ENCODE assay signal across 21 cellular contexts in the genomic region with DNA sequence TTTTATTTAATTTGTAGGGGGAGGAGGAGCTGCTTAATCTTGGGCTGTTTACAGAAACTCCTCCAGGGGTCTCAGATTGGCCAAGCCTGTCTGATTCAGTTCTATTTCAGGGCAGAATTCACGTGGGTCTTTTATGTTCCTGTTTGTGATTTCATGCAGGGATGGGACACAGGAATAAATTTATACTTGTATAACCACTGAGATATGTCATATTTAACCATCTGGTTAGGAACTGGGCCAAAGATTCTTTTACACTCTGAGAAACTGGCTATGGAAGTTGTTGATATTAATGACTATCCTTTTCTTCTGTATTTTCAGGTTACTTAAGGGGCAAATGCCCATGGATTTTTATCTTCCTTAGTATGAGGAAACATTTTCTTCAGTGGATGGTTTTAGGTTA.
DNase-seq lines count a peak whose midpoint lies in the region; ATAC-seq and TF ChIP-seq lines count a peak whose summit lies in the region.
"Had no signal": no experiment of that assay in that cellular context is flagged by ENCODE, and none has a peak within 500 bp of the region (broad histone marks: within the 10 kb centered on the region; RNA-seq: fewer than 3 reads in every experiment).

No MANE protein-coding gene starts in this region.

- H3K27me3 ChIP-seq in GM23248 (replicated peaks; ENCODE audit: insufficient read depth) (no peaks in the 10 kb centered on the region), brain microvascular endothelial cell (replicated peaks) (no peaks in the 10 kb centered on the region)
- H3K27me3 ChIP-seq: foreskin keratinocyte, ovary, tibial artery had no signal

- no peak overlapping the region for H2AFZ ChIP-seq in GM23248

- H3K4me2 ChIP-seq in GM23248 (ENCODE audit: unreplicated experiment): no peak overlapping the region

- TF ChIP-seq CTCF in brain microvascular endothelial cell (IDR thresholded peaks at IDR 0.05; ENCODE audit: low read depth, low read length, missing control alignments) (no peak), foreskin fibroblast (IDR thresholded peaks at IDR 0.05; ENCODE audit: low read depth, low read length) (no peak)

- H4K20me1 ChIP-seq in GM23248 (ENCODE audit: insufficient read depth): no peaks in the 10 kb centered on the region

- H3K36me3 ChIP-seq in GM23248 (ENCODE audit: low read depth): no peaks in the 10 kb centered on the region
- H3K36me3 ChIP-seq in brain microvascular endothelial cell (replicated peaks): no peaks in the 10 kb centered on the region
- no peaks in the 10 kb centered on the region for H3K36me3 ChIP-seq in urinary bladder (ENCODE audit: insufficient read depth)
- H3K36me3 ChIP-seq: ovary, tibial artery had no signal

- no peaks in the 10 kb centered on the region for H3K9me2 ChIP-seq in GM23248 (ENCODE audit: insufficient read depth)

- DNase-seq in GM23248: peak; percentile 20
- DNase-seq in brain microvascular endothelial cell: peak; percentile 28
- DNase-seq in foreskin fibroblast: peak; percentile 29 to 66
- no peak for DNase-seq in NCI-H526 (lab: John Stamatoyannopoulos, UW)
- no peak for DNase-seq in SK-N-DZ (ENCODE audit: low spot score)
- DNase-seq: activated naive CD4-positive, alpha-beta T cell treated with anti-CD3 and anti-CD28 coated beads, Interleukin-2, amount 10 ng/mL, durations not matched to agents 7 days and 5 days; activated T-cell treated with anti-CD3 and anti-CD28 coated beads, Interleukin-2, amount 50 U/mL, for 48 hours; CD8-positive, alpha-beta memory T cell; DMS79; foreskin keratinocyte; H7; hypothalamus; NCI-H2107; NCI-H510A treated with DMSO at 0.1 percent for 48 hours; ovary; stimulated activated naive CD4-positive, alpha-beta T cell treated with Interleukin-2 at 50 U/mL for 16 hours; tibial artery had no signal

- in situ Hi-C loops in GM23248 (cut with MboI) (no loop called here), brain microvascular endothelial cell (cut with HindIII; ENCODE audit: low pct_ligation_motif_present, low sequenced_read_pairs) (no loop called here)

- no peaks in the 10 kb centered on the region for H3K79me2 ChIP-seq in GM23248 (ENCODE audit: insufficient read depth)

- H3K9ac ChIP-seq in GM23248: no peak overlapping the region

- 50 to 53% methylated on average over 1 of the region's 1 CpG for WGBS in GM23248 (ENCODE audit: low coverage in 1 of 2, low lambda C conversion rate in 2 of 2, missing lambda C conversion rate in 2 of 2), 2 experiments
- 24% methylated on average over 1 of the region's 1 CpG for WGBS in urinary bladder

- H3K4me3 ChIP-seq in GM23248 (no peak overlapping the region), brain microvascular endothelial cell (ENCODE audit: low read depth, low read length) (no peak overlapping the region), foreskin fibroblast (ENCODE audit: low read depth in 1 of 2, low read length in 2 of 2) (no peak overlapping the region), urinary bladder (ENCODE audit: low read depth, low read length) (no peak overlapping the region)
- H3K4me3 ChIP-seq: lung, ovary, tibial artery had no signal

- peaks cover 18% of the 10 kb centered on the region for H3K4me1 ChIP-seq in GM23248 (ENCODE audit: insufficient read depth)
- H3K4me1 ChIP-seq in urinary bladder (ENCODE audit: insufficient read depth): no peaks in the 10 kb centered on the region

- ATAC-seq in GM18873 (IDR thresholded peaks at IDR 0.05; ENCODE audit: low FRiP score, unreplicated experiment): no peak
- ATAC-seq: foreskin keratinocyte, Right ventricle myocardium inferior had no signal

- no peaks in the 10 kb centered on the region for H3K9me3 ChIP-seq in GM23248 (ENCODE audit: low read depth)
- H3K9me3 ChIP-seq: ovary, tibial artery had no signal

- H3F3A ChIP-seq in GM23248 (ENCODE audit: insufficient read depth): peaks cover 5% of the 10 kb centered on the region; the same call in 1 of the 2 replicates

- H3K27ac ChIP-seq in GM23248: no peak overlapping the region
- H3K27ac ChIP-seq in brain microvascular endothelial cell: peak overlapping the region; percentile 23
- H3K27ac ChIP-seq in urinary bladder (ENCODE audit: low read depth): peak overlapping the region; percentile 2
- H3K27ac ChIP-seq: foreskin keratinocyte, ovary, tibial artery had no signal

Comparison
In these comparisons a context has a peak if more than half of its experiments do, and no peak if none do; other contexts are left out.
1. DNase-seq: peak in GM23248 (single experiment), brain microvascular endothelial cell (single experiment) and foreskin fibroblast (2 of 2); none in NCI-H526 (0 of 2) and SK-N-DZ (single experiment).